Comparison of ENCODE assay signal across 23 cellular contexts in the genomic region with DNA sequence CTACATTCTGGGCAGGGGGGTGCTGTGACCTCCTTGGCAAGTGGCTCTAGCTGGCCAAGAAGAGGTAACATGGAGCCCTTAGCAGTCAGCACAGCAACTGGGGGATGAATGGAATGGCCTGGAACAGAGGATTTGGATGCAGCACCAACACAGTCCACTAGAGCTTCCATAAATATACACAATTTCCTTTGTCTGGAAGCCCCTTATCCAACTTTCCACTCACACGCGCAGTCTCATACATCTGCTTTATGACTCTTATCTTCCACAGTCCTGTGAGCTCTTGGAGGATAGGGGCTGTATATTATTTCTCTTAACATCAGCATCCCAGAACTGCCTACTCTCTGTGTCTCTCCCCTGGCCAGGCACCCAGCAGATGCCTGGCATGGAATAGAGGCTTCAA.
"Had no signal": no experiment of that assay in that cellular context is flagged by ENCODE, and none has a peak within 500 bp of the region (broad histone marks: within the 10 kb centered on the region; RNA-seq: fewer than 3 reads in every experiment).

No MANE protein-coding gene starts in this region.

- ATAC-seq: HepG2 had no signal

- H3K4me2 ChIP-seq: KMS-11 had no signal

- H3K27ac ChIP-seq: KMS-11, SJSA1, SK-N-MC had no signal

- H3K9ac ChIP-seq: KMS-11 had no signal

- H3K4me3 ChIP-seq: SJSA1, SK-N-MC had no signal

- H3K9me3 ChIP-seq: SJSA1 had no signal

- FAIRE-seq: HepG2, RCC 7860 had no signal

- H3K36me3 ChIP-seq: SJSA1 had no signal

- DNase-seq: IMR-90, Kasumi-1, MM.1S, NCI-H1092 treated with DMSO at 0.1 percent for 48 hours, NCI-H1436, NCI-H187, NCI-H2029, NCI-H2081 treated with DMSO at 0.1 percent for 48 hours, NCI-H2171, NCI-H226, NCI-H446, NCI-H510A, NCI-H524 treated with DMSO at 0.1 percent for 48 hours, NCI-H69, NCI-H774, Right ventricle myocardium superior, RPMI8226, SIG-M5 had no signal

- H3K27me3 ChIP-seq: SJSA1 had no signal
